In genomic region chr10:127293640-127294039, GRCh38 we compare ENCODE assay signal across 11 cellular contexts.
DNase-seq lines count a peak whose midpoint lies in the region; ATAC-seq and TF ChIP-seq lines count a peak whose summit lies in the region.
"Had no signal": no experiment of that assay in that cellular context is flagged by ENCODE, and none has a peak within 500 bp of the region (broad histone marks: within the 10 kb centered on the region; RNA-seq: fewer than 3 reads in every experiment).

No MANE protein-coding gene starts in this region.

- no peak overlapping the region for H3K4ac ChIP-seq in trophoblast cell (ENCODE audit: low read depth, low read length)

- intact Hi-C loops in CD4-positive, alpha-beta memory T cell (cut with micrococcal nuclease): no loop called here
- intact Hi-C loops in left lung (cut with DNase I): no loop called here

- CTCF ChIA-PET in CD4-positive, alpha-beta memory T cell (lab: Charles Lee; ENCODE audit: partially characterized antibody): no interaction called here

- no peak overlapping the region for H4K12ac ChIP-seq in trophoblast cell (ENCODE audit: low read depth, low read length)

- H3K79me2 ChIP-seq in trophoblast cell (ENCODE audit: control insufficient read depth, insufficient read depth, low read length, poor library complexity): no peaks in the 10 kb centered on the region

- POLR2A ChIA-PET in CD4-positive, alpha-beta memory T cell (lab: Charles Lee; ENCODE audit: partially characterized antibody): no interaction called here

- no CpG with 5 or more reads among the region's 8 CpGs for WGBS in trophoblast cell (ENCODE audit: extremely low coverage, insufficient coverage, insufficient read length)

- no peak overlapping the region for H3K14ac ChIP-seq in trophoblast cell (ENCODE audit: low read length)

- H4K91ac ChIP-seq in trophoblast cell (ENCODE audit: low read depth, low read length): no peak overlapping the region

- no peak overlapping the region for H3K4me2 ChIP-seq in trophoblast cell (ENCODE audit: low read length)
- H3K4me2 ChIP-seq: neural progenitor cell had no signal

- peak; percentile 67 to 82 (median 77) for DNase-seq in CD4-positive, alpha-beta memory T cell
- DNase-seq in NK-92 (lab: John Stamatoyannopoulos, UW; ENCODE audit: unreplicated experiment): peak; percentile 3
- DNase-seq in stimulated activated CD4-positive, alpha-beta T cell treated with anti-CD3 and anti-CD28 coated beads, Interleukin-15, amount 100 ng/mL, for 24 hours: peak; percentile 59
- DNase-seq in left lung: no peak
- DNase-seq in trophoblast cell: no peak
- DNase-seq in epidermal melanocyte (ENCODE audit: insufficient read length, low spot score): no peak
- DNase-seq: NCI-H1930 had no signal

- no peak overlapping the region for H3K9ac ChIP-seq in trophoblast cell (ENCODE audit: low read length)
- H3K9ac ChIP-seq: neural progenitor cell had no signal

- H3K27ac ChIP-seq in CD4-positive, alpha-beta memory T cell (ENCODE audit: low read depth, low read length): no peak overlapping the region
- H3K27ac ChIP-seq in left lung (no peak overlapping the region), trophoblast cell (ENCODE audit: low read depth, low read length) (no peak overlapping the region)
- H3K27ac ChIP-seq: neural progenitor cell had no signal

- H3K9me3 ChIP-seq in CD4-positive, alpha-beta memory T cell (ENCODE audit: control insufficient read depth in 1 of 2, low read length in 2 of 2): no peaks in the 10 kb centered on the region
- H3K9me3 ChIP-seq in left lung: no peaks in the 10 kb centered on the region
- H3K9me3 ChIP-seq in trophoblast cell (ENCODE audit: insufficient read depth, low read depth, low read length): no peaks in the 10 kb centered on the region

- no peak overlapping the region for H3K4me3 ChIP-seq in CD4-positive, alpha-beta memory T cell (ENCODE audit: low read length in 2 of 2)
- H3K4me3 ChIP-seq in left lung (no peak overlapping the region), trophoblast cell (ENCODE audit: low read depth, low read length) (no peak overlapping the region)
- H3K4me3 ChIP-seq: neural progenitor cell had no signal

- no peak for TF ChIP-seq CTCF in left lung (IDR thresholded peaks at IDR 0.05)

- no peak overlapping the region for H2AFZ ChIP-seq in trophoblast cell (ENCODE audit: insufficient read depth, low read length, poor library complexity)
- H2AFZ ChIP-seq: neural progenitor cell had no signal

- ATAC-seq in activated T-helper 17 cell treated with anti-CD3 and anti-CD28 coated beads, Interleukin-2, amount 50 U/mL, for 72 hours (replicated peaks): peak; percentile 92
- ATAC-seq in left lung (no peak), HG02571 (IDR thresholded peaks at IDR 0.05; ENCODE audit: unreplicated experiment) (no peak)
- ATAC-seq: Right ventricle myocardium inferior had no signal

- H3K4me3 Mint-ChIP-seq in CD4-positive, alpha-beta memory T cell: peak overlapping the region in 7 of 8 donors; percentile 7 to 70 (median 50)
- peak overlapping the region; percentile 47 for H3K4me3 Mint-ChIP-seq in activated T-helper 17 cell treated with anti-CD3 and anti-CD28 coated beads, Interleukin-2, amount 50 U/mL, for 72 hours
- H3K4me3 Mint-ChIP-seq: neural progenitor cell had no signal

- H3K79me1 ChIP-seq in trophoblast cell (ENCODE audit: low read length): no peaks in the 10 kb centered on the region

- no peak overlapping the region for H3K18ac ChIP-seq in trophoblast cell (ENCODE audit: low read length)

- no peaks in the 10 kb centered on the region for H3K36me3 ChIP-seq in CD4-positive, alpha-beta memory T cell (ENCODE audit: insufficient read depth, low read length)
- H3K36me3 ChIP-seq in left lung: no peaks in the 10 kb centered on the region
- peaks cover 2 to 5% of the 10 kb centered on the region in 2 experiments for H3K36me3 ChIP-seq in trophoblast cell (ENCODE audit: control insufficient read depth in 1 of 2, insufficient read depth in 2 of 2, low read length in 2 of 2)

- no peaks in the 10 kb centered on the region for H3K27me3 ChIP-seq in CD4-positive, alpha-beta memory T cell (ENCODE audit: insufficient read depth, low read length)
- H3K27me3 ChIP-seq in left lung: no peaks in the 10 kb centered on the region
- H3K27me3 ChIP-seq in trophoblast cell (ENCODE audit: insufficient read depth, low read length): no peaks in the 10 kb centered on the region
- H3K27me3 ChIP-seq: neural progenitor cell had no signal

- H3K9me3 Mint-ChIP-seq in CD4-positive, alpha-beta memory T cell: peaks cover 0 to 12% (median 5%) of the 10 kb centered on the region in 8 donors
- H3K9me3 Mint-ChIP-seq in activated T-helper 17 cell treated with anti-CD3 and anti-CD28 coated beads, Interleukin-2, amount 50 U/mL, for 72 hours: peaks cover 9% of the 10 kb centered on the region

- H3K4me1 Mint-ChIP-seq in CD4-positive, alpha-beta memory T cell: peaks cover 21 to 45% (median 27%) of the 10 kb centered on the region in 4 donors
- H3K4me1 Mint-ChIP-seq in activated T-helper 17 cell treated with anti-CD3 and anti-CD28 coated beads, Interleukin-2, amount 50 U/mL, for 72 hours: peaks cover 16% of the 10 kb centered on the region

- no peaks in the 10 kb centered on the region for H3K36me3 Mint-ChIP-seq in CD4-positive, alpha-beta memory T cell
- H3K36me3 Mint-ChIP-seq in activated T-helper 17 cell treated with anti-CD3 and anti-CD28 coated beads, Interleukin-2, amount 50 U/mL, for 72 hours (ENCODE audit: low read depth): no peaks in the 10 kb centered on the region

- no peak overlapping the region for H2BK120ac ChIP-seq in trophoblast cell (ENCODE audit: insufficient read depth, low read length, poor library complexity)

- no peak overlapping the region for H2BK12ac ChIP-seq in trophoblast cell (ENCODE audit: low read length)

- H3K27me3 Mint-ChIP-seq in CD4-positive, alpha-beta memory T cell: no peaks in the 10 kb centered on the region
- peaks cover 9% of the 10 kb centered on the region for H3K27me3 Mint-ChIP-seq in activated T-helper 17 cell treated with anti-CD3 and anti-CD28 coated beads, Interleukin-2, amount 50 U/mL, for 72 hours

- H2BK5ac ChIP-seq in trophoblast cell (ENCODE audit: low read depth, low read length, poor library complexity): no peak overlapping the region

- H2AK5ac ChIP-seq in trophoblast cell (ENCODE audit: low read length): no peak overlapping the region

- peaks cover 35% of the 10 kb centered on the region for H3K4me1 ChIP-seq in CD4-positive, alpha-beta memory T cell (ENCODE audit: insufficient read depth, low read length)
- H3K4me1 ChIP-seq in left lung (no peaks in the 10 kb centered on the region), trophoblast cell (ENCODE audit: control insufficient read depth in 1 of 2, insufficient read depth in 2 of 2, low read length in 2 of 2) (no peaks in the 10 kb centered on the region)

- H3K23ac ChIP-seq in trophoblast cell (ENCODE audit: low read length): no peak overlapping the region

- no peak overlapping the region for H4K8ac ChIP-seq in trophoblast cell (ENCODE audit: low read depth, low read length)

- peak overlapping the region in 6 of 7 donors; percentile 2 to 80 (median 68) for H3K27ac Mint-ChIP-seq in CD4-positive, alpha-beta memory T cell
- no peak overlapping the region for H3K27ac Mint-ChIP-seq in activated T-helper 17 cell treated with anti-CD3 and anti-CD28 coated beads, Interleukin-2, amount 50 U/mL, for 72 hours
- H3K27ac Mint-ChIP-seq: neural progenitor cell had no signal

Comparison
In these comparisons a context has a peak if more than half of its experiments do, and no peak if none do; other contexts are left out.
1. DNase-seq: peak in CD4-positive, alpha-beta memory T cell (5 of 5), NK-92 (single experiment) and stimulated activated CD4-positive, alpha-beta T cell treated with anti-CD3 and anti-CD28 coated beads, Interleukin-15, amount 100 ng/mL, for 24 hours (single experiment); none in left lung (0 of 2), trophoblast cell (0 of 2) and epidermal melanocyte (single experiment).